ENCODE assay signal across 13 cellular contexts in genomic region chr1:243257189-243257588, GRCh38. TPM values are rescaled to one million over a fixed set of nuclear protein-coding genes. Genes with fewer than 3 reads are reported as not detected.
DNase-seq lines count a peak whose midpoint lies in the region; ATAC-seq and TF ChIP-seq lines count a peak whose summit lies in the region.
"Had no signal": no experiment of that assay in that cellular context is flagged by ENCODE, and none has a peak within 500 bp of the region (broad histone marks: within the 10 kb centered on the region; RNA-seq: fewer than 3 reads in every experiment).

No MANE protein-coding gene starts in this region.

- H3K36me3 ChIP-seq in OCI-LY1 (ENCODE audit: insufficient read depth, low read length) (no peaks in the 10 kb centered on the region), psoas muscle (ENCODE audit: insufficient read depth in 1 of 2, low read depth in 1 of 2) (no peaks in the 10 kb centered on the region)
- H3K36me3 ChIP-seq: transverse colon had no signal

- H4K20me1 ChIP-seq in OCI-LY1 (ENCODE audit: insufficient read depth, low read length): no peaks in the 10 kb centered on the region

- no peaks in the 10 kb centered on the region for H3K9me3 ChIP-seq in OCI-LY1 (ENCODE audit: low read length)
- H3K9me3 ChIP-seq in psoas muscle: no peaks in the 10 kb centered on the region
- H3K9me3 ChIP-seq: transverse colon had no signal

- H2AFZ ChIP-seq in OCI-LY1 (ENCODE audit: low read length): no peak overlapping the region

- intact Hi-C loops in activated CD4-positive, alpha-beta T cell treated with anti-CD3 and anti-CD28 coated beads, Interleukin-2, amount 10 ng/mL, durations not matched to agents 24 days and 14 days (cut with micrococcal nuclease): loop anchor here (2.0 to 10.0 kb wide), 4 partner anchors 1068 to 1898 kb away; partner anchors contain the start of genes FH and KIF26B
- intact Hi-C loops in psoas muscle (cut with DNase I): no loop called here

- peaks cover 7% of the 10 kb centered on the region for H3K36me3 Mint-ChIP-seq in activated CD4-positive, alpha-beta T cell treated with anti-CD3 and anti-CD28 coated beads, Interleukin-2, amount 10 ng/mL, durations not matched to agents 24 days and 14 days (ENCODE audit: low read depth)

- TF ChIP-seq CTCF in OCI-LY1 (IDR thresholded peaks at IDR 0.05; ENCODE audit: low read length): no peak
- no peak for TF ChIP-seq CTCF in epithelial cell of proximal tubule (conservative IDR thresholded peaks at IDR 0.05; ENCODE audit: low read depth, low read length)
- TF ChIP-seq CTCF in psoas muscle (IDR thresholded peaks at IDR 0.05): no peak

- no peaks in the 10 kb centered on the region for H3K9me2 ChIP-seq in OCI-LY1 (ENCODE audit: low read depth, low read length)

- H3K27me3 Mint-ChIP-seq in activated CD4-positive, alpha-beta T cell treated with anti-CD3 and anti-CD28 coated beads, Interleukin-2, amount 10 ng/mL, durations not matched to agents 24 days and 14 days: no peaks in the 10 kb centered on the region
- H3K27me3 Mint-ChIP-seq: effector memory CD8-positive, alpha-beta T cell had no signal

- H3K4me2 ChIP-seq in OCI-LY1 (ENCODE audit: low read length): peak overlapping the region; percentile 78

- H3F3A ChIP-seq in OCI-LY1 (ENCODE audit: insufficient read depth, low read length): no peaks in the 10 kb centered on the region

- H3K27ac ChIP-seq in OCI-LY1 (ENCODE audit: low read depth, low read length, poor library complexity, severe bottlenecking) (no peak overlapping the region), psoas muscle (peak overlapping the region; percentile 97)

- peaks cover 43% of the 10 kb centered on the region for H3K79me2 ChIP-seq in OCI-LY1 (ENCODE audit: insufficient read depth, low read length)

- H3K4me3 ChIP-seq in OCI-LY1 (ENCODE audit: low read depth, low read length, poor library complexity, severe bottlenecking) (peak overlapping the region; percentile 98), epithelial cell of proximal tubule (ENCODE audit: low read depth, low read length) (peak overlapping the region; percentile 86), psoas muscle (peak overlapping the region; percentile 87)

- H3K27ac Mint-ChIP-seq in activated CD4-positive, alpha-beta T cell treated with anti-CD3 and anti-CD28 coated beads, Interleukin-2, amount 10 ng/mL, durations not matched to agents 24 days and 14 days: no peak overlapping the region

- peaks cover 30% of the 10 kb centered on the region for H3K4me1 ChIP-seq in OCI-LY1 (ENCODE audit: insufficient read depth, low read length, severe bottlenecking)
- peaks cover 35% of the 10 kb centered on the region for H3K4me1 ChIP-seq in psoas muscle

- no peak for ATAC-seq in psoas muscle
- ATAC-seq in GM19452 (IDR thresholded peaks at IDR 0.05; ENCODE audit: unreplicated experiment): no peak
- ATAC-seq: activated naive CD4-positive, alpha-beta T cell treated with anti-CD3 and anti-CD28 coated beads, Interleukin-2, amount 50 U/mL, for 72 hours; effector memory CD8-positive, alpha-beta T cell had no signal

- no peak overlapping the region for H3K4me3 Mint-ChIP-seq in activated CD4-positive, alpha-beta T cell treated with anti-CD3 and anti-CD28 coated beads, Interleukin-2, amount 10 ng/mL, durations not matched to agents 24 days and 14 days

- no peak overlapping the region for H3K9ac ChIP-seq in OCI-LY1 (ENCODE audit: low read length)

- H3K27me3 ChIP-seq in OCI-LY1 (ENCODE audit: insufficient read depth, low read length) (no peaks in the 10 kb centered on the region), psoas muscle (ENCODE audit: insufficient read depth in 3 of 3, low read length in 2 of 3) (no peaks in the 10 kb centered on the region)
- H3K27me3 ChIP-seq: transverse colon had no signal

- WGBS in psoas muscle, 3 donors: 94 to 100% (median 96%) methylated on average over 1 of the region's 1 CpG

- peak; percentile 38 for DNase-seq in activated CD4-positive, alpha-beta T cell treated with anti-CD3 and anti-CD28 coated beads, Interleukin-2, amount 10 ng/mL, durations not matched to agents 24 days and 14 days
- no peak for DNase-seq in activated CD4-positive, alpha-beta T cell treated with anti-CD3 and anti-CD28 coated beads for 48 hours
- no peak for DNase-seq in epithelial cell of proximal tubule (ENCODE audit: low read depth)
- DNase-seq in psoas muscle: no peak
- no peak for DNase-seq in A172 (ENCODE audit: low spot score)
- DNase-seq in RPMI8226: no peak
- DNase-seq: ACHN; effector memory CD8-positive, alpha-beta T cell; SHP77; transverse colon had no signal

- H3K9me3 Mint-ChIP-seq in activated CD4-positive, alpha-beta T cell treated with anti-CD3 and anti-CD28 coated beads, Interleukin-2, amount 10 ng/mL, durations not matched to agents 24 days and 14 days: no peaks in the 10 kb centered on the region
- H3K9me3 Mint-ChIP-seq: activated naive CD4-positive, alpha-beta T cell treated with anti-CD3 and anti-CD28 coated beads, Interleukin-2, amount 50 U/mL, for 72 hours; effector memory CD8-positive, alpha-beta T cell had no signal

- peaks cover 32% of the 10 kb centered on the region for H3K4me1 Mint-ChIP-seq in activated CD4-positive, alpha-beta T cell treated with anti-CD3 and anti-CD28 coated beads, Interleukin-2, amount 10 ng/mL, durations not matched to agents 24 days and 14 days

RNA-seq across cellular contexts. Expression of gene SDCCAG8, which starts 1.3 kb away (rescaled TPM):
- total RNA-seq in activated CD4-positive, alpha-beta T cell treated with anti-CD3 and anti-CD28 coated beads, Interleukin-2, amount 10 ng/mL, durations not matched to agents 24 days and 14 days: 16.5 and 23.6 TPM in 2 replicates
- total RNA-seq in epithelial cell of proximal tubule (22.0 and 86.9 TPM in 2 replicates), psoas muscle (10 to 100 TPM; 20.9 to 27.6 (median 24.4) TPM)
- 10 to 100 TPM in 1 of 3 donors, 1 to 10 TPM in 2; 6.4 to 17.4 (median 9.8) TPM for polyA plus RNA-seq in psoas muscle
- 40.9 and 65.9 TPM in 2 replicates for total RNA-seq in A172 (2014; rRNA removed; shearing (Covaris generic))

RNA-seq across cellular contexts. Expression of gene CEP170, which starts 2.1 kb away (rescaled TPM):
- total RNA-seq in activated CD4-positive, alpha-beta T cell treated with anti-CD3 and anti-CD28 coated beads, Interleukin-2, amount 10 ng/mL, durations not matched to agents 24 days and 14 days: 47.2 and 53.4 TPM in 2 replicates
- 49.9 and 58.5 TPM in 2 replicates for total RNA-seq in epithelial cell of proximal tubule
- total RNA-seq in psoas muscle: 10 to 100 TPM; 22.8 to 35.1 (median 28.6) TPM
- polyA plus RNA-seq in psoas muscle: 10 to 100 TPM in 2 of 3 donors, 1 to 10 TPM in 1; 9.1 to 22.9 (median 10.7) TPM
- total RNA-seq in A172 (2014; rRNA removed; shearing (Covaris generic)): 139 and 179 TPM in 2 replicates
